ENCODE assay signal across 17 cellular contexts in the genomic region with DNA sequence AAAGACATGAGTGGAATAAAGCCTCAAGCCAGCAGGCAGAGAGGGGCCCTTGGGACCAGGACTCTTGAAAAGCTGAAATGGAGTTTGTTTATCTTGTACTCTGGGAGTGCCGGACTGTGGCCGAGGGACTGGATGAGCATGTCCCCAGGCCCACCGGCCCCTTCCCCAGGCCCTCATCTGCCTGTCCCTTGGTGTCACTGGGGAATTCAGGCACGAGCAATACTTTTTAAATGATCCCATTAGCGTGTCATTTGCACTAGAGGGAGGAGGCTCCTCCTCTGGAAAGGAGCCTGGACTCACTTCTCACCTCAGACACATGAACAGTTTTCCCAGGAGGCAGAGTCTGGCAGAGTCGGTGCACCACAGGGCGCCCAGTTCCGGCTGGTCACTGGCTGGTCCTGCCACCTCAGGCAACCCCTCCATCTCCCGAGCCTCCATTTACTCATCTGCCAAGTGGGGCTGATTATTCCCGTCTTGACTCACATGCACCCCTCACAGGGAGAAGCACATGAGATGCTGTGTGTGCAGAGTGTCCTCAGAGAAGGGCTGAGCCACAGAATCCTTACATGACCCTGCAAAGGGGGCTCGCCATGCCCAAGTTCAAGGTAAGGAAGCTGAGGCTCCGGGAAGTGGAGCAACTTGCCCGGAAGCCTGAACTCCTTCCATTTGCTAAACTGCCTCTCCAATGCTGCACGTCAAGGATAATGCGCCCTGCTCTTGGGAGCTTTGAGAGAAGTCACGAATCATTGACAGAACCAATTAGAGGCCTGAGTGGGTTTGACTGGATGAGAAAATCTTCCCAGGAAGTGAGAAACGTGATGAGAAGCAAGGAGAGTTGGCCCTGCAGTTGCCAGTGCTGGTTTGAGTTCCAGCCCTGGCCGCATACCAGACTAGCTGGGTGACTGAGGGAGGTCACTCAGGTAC. TPM values are rescaled to one million over a fixed set of nuclear protein-coding genes. Genes with fewer than 3 reads are reported as not detected.
DNase-seq lines count a peak whose midpoint lies in the region; ATAC-seq and TF ChIP-seq lines count a peak whose summit lies in the region.
"Had no signal": no experiment of that assay in that cellular context is flagged by ENCODE, and none has a peak within 500 bp of the region (broad histone marks: within the 10 kb centered on the region; RNA-seq: fewer than 3 reads in every experiment).

No MANE protein-coding gene starts in this region.

- H3K18ac ChIP-seq in neuronal stem cell (ENCODE audit: low read length) (peak overlapping the region; percentile 32), H9 (ENCODE audit: insufficient read length, low read depth, low read length) (no peak overlapping the region)

- H3K79me1 ChIP-seq in neuronal stem cell (ENCODE audit: low read depth, low read length) (no peaks in the 10 kb centered on the region), H9 (ENCODE audit: insufficient read depth, low read depth, low read length, poor library complexity, severe bottlenecking) (no peaks in the 10 kb centered on the region)

- H4K8ac ChIP-seq in neuronal stem cell (ENCODE audit: low read depth, low read length) (no peak overlapping the region), H9 (replicated peaks; ENCODE audit: insufficient read length, low read depth, low read length) (no peak overlapping the region)

- H2BK15ac ChIP-seq in neuronal stem cell (ENCODE audit: low read length) (no peak overlapping the region), H9 (ENCODE audit: low read depth, low read length) (no peak overlapping the region)

- H4K20me1 ChIP-seq in BLaER1 = no peaks in the 10 kb centered on the region
- no peaks in the 10 kb centered on the region for H4K20me1 ChIP-seq in H9 (ENCODE audit: control insufficient read depth, insufficient read depth, insufficient read length)

- no peak overlapping the region for H2BK5ac ChIP-seq in neuronal stem cell (ENCODE audit: low read length)
- no peak overlapping the region for H2BK5ac ChIP-seq in H9 (ENCODE audit: insufficient read length, low read length)

- H4K91ac ChIP-seq in neuronal stem cell (ENCODE audit: low read depth, low read length, poor library complexity) (no peak overlapping the region), H9 (ENCODE audit: insufficient read length, low read depth, low read length) (no peak overlapping the region)

- H3K4me3 Mint-ChIP-seq in WTC11 (no peak overlapping the region), H9 (no peak overlapping the region)
- H3K4me3 Mint-ChIP-seq: activated CD8-positive, alpha-beta T cell treated with anti-CD3 and anti-CD28 coated beads for 36 hours had no signal

- H3K9me3 Mint-ChIP-seq in WTC11 = no peaks in the 10 kb centered on the region
- no peaks in the 10 kb centered on the region; a peak in 1 of 5 replicates for H3K9me3 Mint-ChIP-seq in H9
- H3K9me3 Mint-ChIP-seq: activated CD8-positive, alpha-beta T cell treated with anti-CD3 and anti-CD28 coated beads for 36 hours had no signal

- H2BK120ac ChIP-seq in neuronal stem cell (ENCODE audit: low read depth, low read length) = no peak overlapping the region
- H2BK120ac ChIP-seq in H9 (ENCODE audit: low read depth, low read length, poor library complexity, severe bottlenecking) = no peak overlapping the region

- H3K23ac ChIP-seq in neuronal stem cell (ENCODE audit: low read depth, low read length, poor library complexity) (no peak overlapping the region), H9 (ENCODE audit: insufficient read length, low read depth, low read length) (no peak overlapping the region)

- H3K27ac Mint-ChIP-seq in WTC11 (no peak overlapping the region), H9 (no peak overlapping the region; a peak in 1 of 7 replicates)
- H3K27ac Mint-ChIP-seq: activated CD8-positive, alpha-beta T cell treated with anti-CD3 and anti-CD28 coated beads for 36 hours had no signal

- peaks cover 26% of the 10 kb centered on the region for H3K4me1 Mint-ChIP-seq in WTC11
- H3K4me1 Mint-ChIP-seq in H9 = peaks cover 25 to 45% of the 10 kb centered on the region in 2 experiments

- H3K9me3 ChIP-seq in BLaER1 = no peaks in the 10 kb centered on the region
- H3K9me3 ChIP-seq in cardiac muscle cell (ENCODE audit: low read depth) = no peaks in the 10 kb centered on the region
- H3K9me3 ChIP-seq in neuronal stem cell (replicated peaks in 1 of 2; ENCODE audit: control insufficient read depth in 2 of 2, insufficient read depth in 1 of 2, low read depth in 1 of 2, low read length in 2 of 2) = no peaks in the 10 kb centered on the region
- H3K9me3 ChIP-seq in H9 (ENCODE audit: control insufficient read depth, low read depth, low read length) = no peaks in the 10 kb centered on the region
- H3K9me3 ChIP-seq: prostate gland had no signal

- H3T11ph ChIP-seq in H9 (ENCODE audit: low read length) = no peak overlapping the region

- peak overlapping the region; percentile 42 for H3K27ac ChIP-seq in BLaER1
- H3K27ac ChIP-seq in cardiac muscle cell = peak overlapping the region; percentile 75
- no peak overlapping the region for H3K27ac ChIP-seq in neuronal stem cell (replicated peaks; ENCODE audit: low read length)
- H3K27ac ChIP-seq in H9 (ENCODE audit: insufficient read length, low read depth, low read length) = no peak overlapping the region
- H3K27ac ChIP-seq: prostate gland had no signal

- TF ChIP-seq CTCF in cardiac muscle cell (IDR thresholded peaks at IDR 0.05; ENCODE audit: low read depth, low read length) (no peak), WTC11 (IDR thresholded peaks at IDR 0.05) (no peak), H9 (conservative IDR thresholded peaks at IDR 0.05) (no peak)

- H4K5ac ChIP-seq in H9 (ENCODE audit: insufficient read length, low read depth, low read length) = no peak overlapping the region

- no peaks in the 10 kb centered on the region for H3K23me2 ChIP-seq in H9 (ENCODE audit: insufficient read length, low read depth, low read length, poor library complexity, severe bottlenecking)

- H2AFZ ChIP-seq in neuronal stem cell (ENCODE audit: low read length) (peak overlapping the region; percentile 79), H9 (ENCODE audit: low read length) (no peak overlapping the region)

- CTCF ChIA-PET in WTC11 (lab: Charles Lee) = interaction anchor here (0.5 to 2.6 kb wide), 27 partner anchors 8 to 410 kb away, joined by 3 to 31 read pairs (median 4); partner anchors contain the start of gene CIB4

- POLR2A ChIA-PET in WTC11 (lab: Charles Lee) = no interaction called here

- H3K4me1 ChIP-seq in BLaER1 = peaks cover 85% of the 10 kb centered on the region
- peaks cover 24% of the 10 kb centered on the region for H3K4me1 ChIP-seq in cardiac muscle cell (ENCODE audit: low read depth)
- H3K4me1 ChIP-seq in neuronal stem cell (ENCODE audit: control insufficient read depth in 2 of 2, insufficient read depth in 1 of 2, low read depth in 1 of 2, low read length in 2 of 2) = peaks cover 36 to 43% of the 10 kb centered on the region in 2 donors
- no peaks in the 10 kb centered on the region for H3K4me1 ChIP-seq in H9 (ENCODE audit: insufficient read depth, low read length)
- H3K4me1 ChIP-seq: prostate gland had no signal

- H3K79me2 ChIP-seq in H9 (ENCODE audit: insufficient read depth, low read length) = no peaks in the 10 kb centered on the region

- H3K4me3 ChIP-seq in BLaER1 (no peak overlapping the region), cardiac muscle cell (no peak overlapping the region), neuronal stem cell (ENCODE audit: low read length in 2 of 2) (no peak overlapping the region)
- H3K4me3 ChIP-seq: GM12878, prostate gland had no signal

- peaks cover 13% of the 10 kb centered on the region for H3K27me3 Mint-ChIP-seq in WTC11 (ENCODE audit: low read depth)
- peaks cover 51% of the 10 kb centered on the region for H3K27me3 Mint-ChIP-seq in H9 (ENCODE audit: low read depth)

- no CpG with 5 or more reads among the region's 18 CpGs for WGBS in neuronal stem cell (ENCODE audit: extremely low coverage in 2 of 2, insufficient read length in 2 of 2, insufficient replicate concordance in 1 of 2), 2 donors
- no CpG with 5 or more reads among the region's 18 CpGs for WGBS in H9 (ENCODE audit: extremely low coverage, insufficient read length, low lambda C conversion rate)

- no peak overlapping the region for H2BK20ac ChIP-seq in H9 (ENCODE audit: low read depth, low read length, poor library complexity, severe bottlenecking)

- ATAC-seq in esophagus mucosa (no peak), WTC11 (no peak)
- ATAC-seq: activated CD8-positive, alpha-beta T cell treated with anti-CD3 and anti-CD28 coated beads for 36 hours had no signal

- H3K27me3 ChIP-seq in BLaER1 = no peaks in the 10 kb centered on the region
- H3K27me3 ChIP-seq in cardiac muscle cell = peaks cover 4% of the 10 kb centered on the region
- peaks cover 0 to 27% (median 1%) of the 10 kb centered on the region in 3 experiments for H3K27me3 ChIP-seq in neuronal stem cell (ENCODE audit: control insufficient read depth in 3 of 3, insufficient read depth in 3 of 3, low read depth in 1 of 3, low read length in 3 of 3)
- H3K27me3 ChIP-seq in H9 (ENCODE audit: insufficient read depth, low read length) = no peaks in the 10 kb centered on the region

- H3K9ac ChIP-seq in BLaER1 = peak overlapping the region; percentile 54; the same call in 1 of the 2 replicates
- H3K9ac ChIP-seq in neuronal stem cell (ENCODE audit: low read depth, low read length, poor library complexity) = no peak overlapping the region
- no peak overlapping the region for H3K9ac ChIP-seq in H9 (ENCODE audit: extremely low read depth, insufficient read length, low read length)

- H3K14ac ChIP-seq in neuronal stem cell (ENCODE audit: low read length) (no peak overlapping the region), H9 (ENCODE audit: insufficient read depth, low read length) (no peak overlapping the region)

- H3K4ac ChIP-seq in neuronal stem cell (ENCODE audit: low read length) (no peak overlapping the region), H9 (ENCODE audit: low read depth, low read length) (no peak overlapping the region)

- no peaks in the 10 kb centered on the region for H3K36me3 Mint-ChIP-seq in WTC11
- no peaks in the 10 kb centered on the region for H3K36me3 Mint-ChIP-seq in H9 (ENCODE audit: insufficient read depth in 1 of 3, low read depth in 3 of 3)

- H3K4me2 ChIP-seq in BLaER1 (peak overlapping the region; percentile 86), neuronal stem cell (ENCODE audit: insufficient read depth, low read length, poor library complexity, severe bottlenecking) (no peak overlapping the region), H9 (ENCODE audit: insufficient read depth, insufficient read length, low read length) (no peak overlapping the region)

- no peak overlapping the region for H3K56ac ChIP-seq in H9 (ENCODE audit: insufficient read length, low read depth, low read length)

- peak; percentile 83 to 84 for DNase-seq in NCI-H187 (lab: John Stamatoyannopoulos, UW)
- no peak for DNase-seq in cardiac muscle cell (ENCODE audit: low read depth in 1 of 2, low spot score in 1 of 2)
- DNase-seq in neuronal stem cell (ENCODE audit: low spot score) = no peak
- DNase-seq in SIG-M5 (lab: John Stamatoyannopoulos, UW) = no peak
- no peak for DNase-seq in WTC11 (ENCODE audit: low spot score)
- no peak for DNase-seq in H9
- DNase-seq: activated CD8-positive, alpha-beta T cell treated with anti-CD3 and anti-CD28 coated beads for 36 hours; effector CD4-positive, alpha-beta T cell; EL; stimulated activated CD4-positive, alpha-beta T cell treated with anti-CD3 and anti-CD28 coated beads, Interleukin-1b, Interleukin-23, amount 100 ng/mL, for 48 hours; T-helper 9 cell had no signal

- no peak overlapping the region for H2BK12ac ChIP-seq in neuronal stem cell (ENCODE audit: low read length)
- no peak overlapping the region for H2BK12ac ChIP-seq in H9 (ENCODE audit: insufficient read length, low read depth, low read length)

- H3K36me3 ChIP-seq in BLaER1 (no peaks in the 10 kb centered on the region), cardiac muscle cell (no peaks in the 10 kb centered on the region), neuronal stem cell (replicated peaks in 1 of 2; ENCODE audit: control insufficient read depth in 2 of 2, insufficient read depth in 2 of 2, low read length in 2 of 2) (no peaks in the 10 kb centered on the region)
- H3K36me3 ChIP-seq: prostate gland had no signal

- H2AK5ac ChIP-seq in neuronal stem cell (ENCODE audit: low read depth, low read length) = no peak overlapping the region
- H2AK5ac ChIP-seq in H9 (ENCODE audit: insufficient read length, low read length) = no peak overlapping the region

RNA-seq across cellular contexts. Expression of gene CIB4, which starts 26.7 kb away (rescaled TPM):
- 0.49 TPM in 1 of 2 replicates, not detected in the other for total RNA-seq in cardiac muscle cell
- polyA plus RNA-seq in cardiac muscle cell = not detected in 2 replicates
- not detected for polyA plus RNA-seq in neuronal stem cell (2013, experiment 1 of 2)
- not detected for polyA plus RNA-seq in neuronal stem cell (2013, experiment 2 of 2)
- not detected for total RNA-seq in esophagus mucosa
- not detected in 3 replicates for total RNA-seq in WTC11 (2021)
- total RNA-seq in H9 (2021) = not detected in 2 replicates
- total RNA-seq: activated CD8-positive, alpha-beta T cell treated with anti-CD3 and anti-CD28 coated beads for 36 hours; GM12878; mononuclear cell had no signal
- polyA plus RNA-seq: BJ, GM12878 had no signal

Comparison
In these comparisons a context has a peak if more than half of its experiments do, and no peak if none do; other contexts are left out.
1. H3K27ac ChIP-seq: peak in BLaER1 (single experiment) and cardiac muscle cell (single experiment); none in neuronal stem cell (single experiment) and H9 (single experiment).
2. DNase-seq: peak in NCI-H187 (2 of 2); none in cardiac muscle cell (0 of 2), neuronal stem cell (single experiment), SIG-M5 (single experiment), WTC11 (single experiment) and H9 (single experiment).